ENCODE assay signal across 9 cellular contexts in genomic region chr14:64444984-64445845, GRCh38. TPM values are rescaled to one million over a fixed set of nuclear protein-coding genes. Genes with fewer than 3 reads are reported as not detected.
A peak's percentile ranks its signal among the peaks of the same experiment; 100 is the strongest.
DNase-seq lines count a peak whose midpoint lies in the region; ATAC-seq and TF ChIP-seq lines count a peak whose summit lies in the region.
"Had no signal": no experiment of that assay in that cellular context is flagged by ENCODE, and none has a peak within 500 bp of the region (broad histone marks: within the 10 kb centered on the region; RNA-seq: fewer than 3 reads in every experiment).

No MANE protein-coding gene starts in this region.

- H3K36me3 ChIP-seq in smooth muscle cell (ENCODE audit: low read depth): no peaks in the 10 kb centered on the region

- H2AFZ ChIP-seq in smooth muscle cell (ENCODE audit: low read depth): no peak overlapping the region

- H3K4me3 ChIP-seq in fibroblast of mammary gland (ENCODE audit: control insufficient read depth, low read depth, low read length) (no peak overlapping the region), smooth muscle cell (no peak overlapping the region)

- H3K9ac ChIP-seq in smooth muscle cell (ENCODE audit: low read depth): peak overlapping the region; percentile 2

- DNase-seq in EH (ENCODE audit: low read depth): peak; percentile 88
- DNase-seq in activated CD4-positive, alpha-beta T cell treated with anti-CD3 and anti-CD28 coated beads, Interleukin-2, amount 50 U/mL, for 1 hour: peak; percentile 5
- peak; percentile 72 for DNase-seq in fibroblast of mammary gland (ENCODE audit: low read depth)
- DNase-seq in smooth muscle cell (lab: John Stamatoyannopoulos, UW; ENCODE audit: unreplicated experiment): no peak
- no peak for DNase-seq in NCI-H1436 treated with DMSO at 0.1 percent for 48 hours (lab: John Stamatoyannopoulos, UW)
- no peak for DNase-seq in RWPE1 (ENCODE audit: low spot score)

- no peaks in the 10 kb centered on the region for H4K20me1 ChIP-seq in smooth muscle cell (ENCODE audit: low read depth)

- 39% methylated on average over 7 of the region's 7 CpGs for WGBS in smooth muscle cell (ENCODE audit: low lambda C conversion rate)

- TF ChIP-seq CTCF in fibroblast of mammary gland (conservative IDR thresholded peaks at IDR 0.05; ENCODE audit: control insufficient read depth, insufficient read depth, low read depth, low read length) (no peak), smooth muscle cell (IDR thresholded peaks at IDR 0.05; ENCODE audit: borderline replicate concordance, insufficient read depth, poor library complexity, severe bottlenecking) (no peak), RWPE1 (conservative IDR thresholded peaks at IDR 0.05; ENCODE audit: low read depth) (no peak)

- H3F3A ChIP-seq in smooth muscle cell (ENCODE audit: low read depth): peaks cover 6% of the 10 kb centered on the region

- H3K4me2 ChIP-seq in smooth muscle cell: peak overlapping the region; percentile 82

- peaks cover 18% of the 10 kb centered on the region for H3K4me1 ChIP-seq in smooth muscle cell (ENCODE audit: low read depth)

- no peaks in the 10 kb centered on the region for H3K9me3 ChIP-seq in smooth muscle cell (replicated peaks; ENCODE audit: low read depth)

- H3K27me3 ChIP-seq in smooth muscle cell (ENCODE audit: low read depth): no peaks in the 10 kb centered on the region

- POLR2A ChIA-PET in RWPE1 (lab: Yijun Ruan, JAX; ENCODE audit: low non-redundant PET): no interaction called here

- ATAC-seq in GM21360 (IDR thresholded peaks at IDR 0.05; ENCODE audit: unreplicated experiment) (peak; percentile 97), HG03571 (IDR thresholded peaks at IDR 0.05; ENCODE audit: unreplicated experiment) (peak; percentile 96)
- ATAC-seq: Panc1 had no signal

- no peaks in the 10 kb centered on the region for H3K79me2 ChIP-seq in smooth muscle cell (ENCODE audit: low read depth)

- CTCF ChIA-PET in RWPE1 (lab: Yijun Ruan, JAX): interaction anchor here (2.0 kb wide), 1 partner anchor 16 kb away, joined by 6 read pairs; no protein-coding TSS in a partner anchor

- H3K27ac ChIP-seq in smooth muscle cell (ENCODE audit: low read depth) (peak overlapping the region; percentile 85), RWPE1 (no peak overlapping the region)

RNA-seq across cellular contexts. Expression of gene AKAP5, which starts 20.1 kb away (rescaled TPM):
- 4.4 and 7.6 TPM in 2 replicates for total RNA-seq in smooth muscle cell
- polyA plus RNA-seq in smooth muscle cell: 0.80 and 0.94 TPM in 2 replicates

RNA-seq across cellular contexts. Expression of gene MTHFD1, which starts 57.1 kb away (rescaled TPM):
- 12.8 and 18.2 TPM in 2 replicates for total RNA-seq in smooth muscle cell
- polyA plus RNA-seq in smooth muscle cell: 23.8 and 25.4 TPM in 2 replicates

RNA-seq across cellular contexts. Expression of gene ZBTB25, which starts 58.4 kb away (rescaled TPM):
- total RNA-seq in smooth muscle cell: 8.9 and 12.5 TPM in 2 replicates
- polyA plus RNA-seq in smooth muscle cell: 6.9 and 13.3 TPM in 2 replicates

RNA-seq across cellular contexts. Expression of gene ZBTB1, which starts 59.4 kb away (rescaled TPM):
- 82.9 and 106 TPM in 2 replicates for total RNA-seq in smooth muscle cell
- polyA plus RNA-seq in smooth muscle cell: 39.7 and 41.3 TPM in 2 replicates

Comparison
In these comparisons a context has a peak if more than half of its experiments do, and no peak if none do; other contexts are left out.
1. DNase-seq: peak in EH (single experiment), activated CD4-positive, alpha-beta T cell treated with anti-CD3 and anti-CD28 coated beads, Interleukin-2, amount 50 U/mL, for 1 hour (single experiment) and fibroblast of mammary gland (single experiment); none in smooth muscle cell (single experiment), NCI-H1436 treated with DMSO at 0.1 percent for 48 hours (single experiment) and RWPE1 (single experiment).